ENCODE assay signal across 8 cellular contexts in genomic region chr4:98930311-98930865, GRCh38. TPM values are rescaled to one million over a fixed set of nuclear protein-coding genes. Genes with fewer than 3 reads are reported as not detected.
DNase-seq lines count a peak whose midpoint lies in the region; FAIRE-seq and TF ChIP-seq lines count a peak whose summit lies in the region.

No MANE protein-coding gene starts in this region.

- no peaks in the 10 kb centered on the region for H3K27me3 ChIP-seq in subcutaneous abdominal adipose tissue (ENCODE audit: control insufficient read depth in 5 of 5, insufficient read depth in 4 of 5, low read length in 5 of 5)
- no peaks in the 10 kb centered on the region for H3K27me3 ChIP-seq in neuronal stem cell (ENCODE audit: control insufficient read depth in 3 of 3, insufficient read depth in 3 of 3, low read depth in 1 of 3, low read length in 3 of 3)

- H3K36me3 ChIP-seq in subcutaneous abdominal adipose tissue (ENCODE audit: control insufficient read depth in 5 of 5, insufficient read depth in 5 of 5, low read length in 5 of 5) (no peaks in the 10 kb centered on the region), neuronal stem cell (replicated peaks in 1 of 2; ENCODE audit: control insufficient read depth in 2 of 2, insufficient read depth in 2 of 2, low read length in 2 of 2) (peaks cover 4 to 15% of the 10 kb centered on the region in 2 donors)

- H3K4me3 ChIP-seq in WI38 (ENCODE audit: low read depth, low read length) (peak overlapping the region; percentile 94), foreskin fibroblast (ENCODE audit: low read depth in 1 of 2, low read length in 2 of 2) (peak overlapping the region; percentile 85 to 92), subcutaneous abdominal adipose tissue (ENCODE audit: low read depth in 1 of 5, low read length in 5 of 5) (peak overlapping the region; percentile 12 to 99 (median 82)), neuronal stem cell (ENCODE audit: low read length in 2 of 2) (no peak overlapping the region)

- H3K79me1 ChIP-seq in neuronal stem cell (ENCODE audit: low read depth, low read length): peaks cover 6% of the 10 kb centered on the region

- no peak overlapping the region for H3K18ac ChIP-seq in neuronal stem cell (ENCODE audit: low read length)

- no peaks in the 10 kb centered on the region for H3K27me3 Mint-ChIP-seq in T-helper 1 cell treated with Interleukin-12 subunit alpha and Interleukin-12 subunit beta and Interleukin-4 antibody, amounts not matched to agents 30 μg/mL and 1 μg/mL, for 36 hours (ENCODE audit: low read depth)

- H4K8ac ChIP-seq in neuronal stem cell (ENCODE audit: low read depth, low read length): no peak overlapping the region

- H3K36me3 Mint-ChIP-seq in T-helper 1 cell treated with Interleukin-12 subunit alpha and Interleukin-12 subunit beta and Interleukin-4 antibody, amounts not matched to agents 30 μg/mL and 1 μg/mL, for 36 hours (ENCODE audit: low read depth): peaks cover 11% of the 10 kb centered on the region

- no peak overlapping the region for H2BK120ac ChIP-seq in neuronal stem cell (ENCODE audit: low read depth, low read length)

- no CpG with 5 or more reads among the region's 2 CpGs for WGBS in neuronal stem cell (ENCODE audit: extremely low coverage in 2 of 2, insufficient read length in 2 of 2, insufficient replicate concordance in 1 of 2), 2 donors

- no peak overlapping the region for H3K4me2 ChIP-seq in neuronal stem cell (ENCODE audit: insufficient read depth, low read length, poor library complexity, severe bottlenecking)

- H3K27ac ChIP-seq in subcutaneous abdominal adipose tissue (ENCODE audit: low read depth, low read length) (peak overlapping the region; percentile 100), neuronal stem cell (replicated peaks; ENCODE audit: low read length) (no peak overlapping the region)

- H3K23ac ChIP-seq in neuronal stem cell (ENCODE audit: low read depth, low read length, poor library complexity): no peak overlapping the region

- no peaks in the 10 kb centered on the region for H3K9me3 Mint-ChIP-seq in T-helper 1 cell treated with Interleukin-12 subunit alpha and Interleukin-12 subunit beta and Interleukin-4 antibody, amounts not matched to agents 30 μg/mL and 1 μg/mL, for 36 hours

- no peak overlapping the region for H2BK15ac ChIP-seq in neuronal stem cell (ENCODE audit: low read length)

- H3K4me1 ChIP-seq in subcutaneous abdominal adipose tissue (ENCODE audit: control insufficient read depth in 5 of 5, insufficient read depth in 5 of 5, low read length in 5 of 5) (peaks cover 3 to 20% (median 11%) of the 10 kb centered on the region in 5 donors), neuronal stem cell (ENCODE audit: control insufficient read depth in 2 of 2, insufficient read depth in 1 of 2, low read depth in 1 of 2, low read length in 2 of 2) (peaks cover 0 to 4% of the 10 kb centered on the region in 2 donors)

- no peak overlapping the region for H3K4ac ChIP-seq in neuronal stem cell (ENCODE audit: low read length)

- peaks cover 26% of the 10 kb centered on the region for H3K4me1 Mint-ChIP-seq in T-helper 1 cell treated with Interleukin-12 subunit alpha and Interleukin-12 subunit beta and Interleukin-4 antibody, amounts not matched to agents 30 μg/mL and 1 μg/mL, for 36 hours (ENCODE audit: low read depth)

- H3K9ac ChIP-seq in subcutaneous abdominal adipose tissue (ENCODE audit: low read length in 5 of 5) (peak overlapping the region in 4 of 5 donors; percentile 50 to 100 (median 100)), neuronal stem cell (ENCODE audit: low read depth, low read length, poor library complexity) (no peak overlapping the region)

- no peak for DNase-seq in T-helper 1 cell
- no peak for DNase-seq in foreskin fibroblast
- no peak for DNase-seq in neuronal stem cell (ENCODE audit: low spot score)
- no peak for DNase-seq in HTR-8/SVneo (ENCODE audit: insufficient read length, low spot score)
- no peak for DNase-seq in COR-L47 (lab: John Stamatoyannopoulos, UW)

- peak overlapping the region; percentile 99 for H3K4me3 Mint-ChIP-seq in T-helper 1 cell treated with Interleukin-12 subunit alpha and Interleukin-12 subunit beta and Interleukin-4 antibody, amounts not matched to agents 30 μg/mL and 1 μg/mL, for 36 hours

- TF ChIP-seq CTCF in WI38 (IDR thresholded peaks at IDR 0.05; ENCODE audit: low read depth, low read length): no peak
- TF ChIP-seq CTCF in foreskin fibroblast (IDR thresholded peaks at IDR 0.05; ENCODE audit: low read depth, low read length): no peak

- no peak overlapping the region for H2BK12ac ChIP-seq in neuronal stem cell (ENCODE audit: low read length)

- H2AFZ ChIP-seq in neuronal stem cell (ENCODE audit: low read length): no peak overlapping the region

- H3K9me3 ChIP-seq in subcutaneous abdominal adipose tissue (ENCODE audit: control insufficient read depth in 5 of 5, low read length in 5 of 5) (no peaks in the 10 kb centered on the region), neuronal stem cell (replicated peaks in 1 of 2; ENCODE audit: control insufficient read depth in 2 of 2, insufficient read depth in 1 of 2, low read depth in 1 of 2, low read length in 2 of 2) (peaks cover 6 to 25% of the 10 kb centered on the region in 2 donors)

- H2BK5ac ChIP-seq in neuronal stem cell (ENCODE audit: low read length): no peak overlapping the region

- no peak overlapping the region for H3K14ac ChIP-seq in neuronal stem cell (ENCODE audit: low read length)

- no peak overlapping the region for H4K91ac ChIP-seq in neuronal stem cell (ENCODE audit: low read depth, low read length, poor library complexity)

- H3K27ac Mint-ChIP-seq in T-helper 1 cell treated with Interleukin-12 subunit alpha and Interleukin-12 subunit beta and Interleukin-4 antibody, amounts not matched to agents 30 μg/mL and 1 μg/mL, for 36 hours: peak overlapping the region; percentile 99

- H2AK5ac ChIP-seq in neuronal stem cell (ENCODE audit: low read depth, low read length): no peak overlapping the region

- FAIRE-seq in HTR-8/SVneo (lab: Jason Lieb, UNC): no peak

RNA-seq across cellular contexts. Expression of gene EIF4E, which starts 1.5 kb away (rescaled TPM):
- polyA plus RNA-seq in neuronal stem cell (2013, experiment 1 of 2): 143 TPM
- 148 TPM for polyA plus RNA-seq in neuronal stem cell (2013, experiment 2 of 2)

Comparison
In these comparisons a context has a peak if more than half of its experiments do, and no peak if none do; other contexts are left out.
1. H3K4me3 ChIP-seq: peak in WI38 (single experiment), foreskin fibroblast (2 of 2) and subcutaneous abdominal adipose tissue (5 of 5); none in neuronal stem cell (0 of 2).